Comparison of ENCODE assay signal across 15 cellular contexts in genomic region chr9:115115117-115115880, GRCh38. TPM values are rescaled to one million over a fixed set of nuclear protein-coding genes. Genes with fewer than 3 reads are reported as not detected.
DNase-seq lines count a peak whose midpoint lies in the region; ATAC-seq and TF ChIP-seq lines count a peak whose summit lies in the region.
"Had no signal": no experiment of that assay in that cellular context is flagged by ENCODE, and none has a peak within 500 bp of the region (broad histone marks: within the 10 kb centered on the region; RNA-seq: fewer than 3 reads in every experiment).

No MANE protein-coding gene starts in this region.

- DNase-seq in A673 (ENCODE audit: low spot score) (peak; percentile 39), MG63 (peak; percentile 38), chondrocyte (ENCODE audit: low spot score) (no peak), heart right ventricle (no peak), NCI-H1930 (lab: John Stamatoyannopoulos, UW) (no peak), iPS-NIHi11 (ENCODE audit: low spot score) (no peak)
- no peak for DNase-seq in activated CD4-positive, alpha-beta T cell treated with anti-CD3 and anti-CD28 coated beads for 1 hour
- DNase-seq: activated CD4-positive, CD25-positive, alpha-beta regulatory T cell treated with anti-CD3 and anti-CD28 coated beads, Interleukin-2, amount 50 U/mL, for 72 hours; activated T-cell treated with anti-CD3 and anti-CD28 coated beads, Interleukin-2, amount 50 U/mL, for 48 hours; aorta; Kasumi-1; NCI-H2107; NK-92 treated with Interleukin-12 subunit alpha and Interleukin-12 subunit beta, amount 100 ng/mL, for 24 hours had no signal

- no peak for TF ChIP-seq CTCF in A673 (conservative IDR thresholded peaks at IDR 0.05; ENCODE audit: low read depth, low read length)
- TF ChIP-seq CTCF in chondrocyte (IDR thresholded peaks at IDR 0.05) = no peak
- TF ChIP-seq CTCF in heart right ventricle (IDR thresholded peaks at IDR 0.05) = no peak

- H3K27me3 Mint-ChIP-seq in chondrocyte (ENCODE audit: low read depth) = no peaks in the 10 kb centered on the region

- H3K36me3 Mint-ChIP-seq in chondrocyte (ENCODE audit: low read depth) = no peaks in the 10 kb centered on the region

- H3K9me3 Mint-ChIP-seq in chondrocyte (ENCODE audit: low read depth) = no peaks in the 10 kb centered on the region

- WGBS in heart right ventricle, 2 donors = 79 to 82% methylated on average over 2 of the region's 2 CpGs

- BruUV-seq in A673 (replicated peaks; lab: Mats Ljungman, UMichigan) = no TSS peak

- H3K4me3 Mint-ChIP-seq in chondrocyte (ENCODE audit: unreplicated experiment) = peak overlapping the region; percentile 7

- no peak for ATAC-seq in heart right ventricle

- POLR2A ChIA-PET in A673 (lab: Charles Lee; ENCODE audit: low non-redundant PET) = interaction anchor here (0.7 kb wide), 1 partner anchor 113 kb away, joined by 3 read pairs; no protein-coding TSS in a partner anchor

- H3K36me3 ChIP-seq in A673 (ENCODE audit: insufficient read depth, low read length, poor library complexity, severe bottlenecking) (peaks cover 29% of the 10 kb centered on the region), MG63 (no peaks in the 10 kb centered on the region), muscle layer of duodenum (ENCODE audit: control insufficient read depth in 1 of 2, insufficient read depth in 2 of 2, low read length in 2 of 2) (peaks cover 10 to 11% of the 10 kb centered on the region in 2 donors), heart right ventricle (no peaks in the 10 kb centered on the region)

- H3K4me1 ChIP-seq in A673 (ENCODE audit: insufficient read depth, low read length, poor library complexity, severe bottlenecking) = peaks cover 36% of the 10 kb centered on the region
- peaks cover 0 to 6% of the 10 kb centered on the region in 2 donors for H3K4me1 ChIP-seq in muscle layer of duodenum (ENCODE audit: control insufficient read depth in 1 of 2, insufficient read depth in 2 of 2, low read length in 2 of 2)
- H3K4me1 ChIP-seq in heart right ventricle = peaks cover 0 to 21% (median 13%) of the 10 kb centered on the region in 9 donors

- CTCF ChIA-PET in A673 (lab: Charles Lee) = no interaction called here

- peak overlapping the region; percentile 83 for H3K27ac Mint-ChIP-seq in chondrocyte (ENCODE audit: unreplicated experiment)

- intact Hi-C loops in A673 (cut with micrococcal nuclease; ENCODE audit: unreplicated experiment) (loop anchor here (5.0 kb wide), 2 partner anchors 87 to 252 kb away; no protein-coding TSS in a partner anchor), heart right ventricle (cut with DNase I) (no loop called here)

- H3K27me3 ChIP-seq in A673 (replicated peaks; ENCODE audit: insufficient read depth, low read depth, low read length, poor library complexity) (no peaks in the 10 kb centered on the region), MG63 (no peaks in the 10 kb centered on the region), muscle layer of duodenum (ENCODE audit: low read depth, low read length) (peaks cover 8% of the 10 kb centered on the region), heart right ventricle (peaks cover 0 to 74% (median 50%) of the 10 kb centered on the region in 7 donors)

- H3K4me3 ChIP-seq in A673 (ENCODE audit: low read depth, low read length, poor library complexity, severe bottlenecking) (peak overlapping the region; percentile 52), MG63 (no peak overlapping the region), muscle layer of duodenum (ENCODE audit: low read depth in 1 of 2, low read length in 2 of 2) (peak overlapping the region; percentile 64 to 72), heart right ventricle (peak overlapping the region in 1 of 10 donors; percentile 45)
- H3K4me3 ChIP-seq: lung had no signal

- no peaks in the 10 kb centered on the region for H3K9me3 ChIP-seq in A673 (ENCODE audit: low read depth, low read length, poor library complexity, severe bottlenecking)
- no peaks in the 10 kb centered on the region for H3K9me3 ChIP-seq in MG63
- H3K9me3 ChIP-seq in muscle layer of duodenum (ENCODE audit: control insufficient read depth in 1 of 2, low read length in 2 of 2) = no peaks in the 10 kb centered on the region
- no peaks in the 10 kb centered on the region for H3K9me3 ChIP-seq in heart right ventricle

- peak overlapping the region; percentile 60 for H3K27ac ChIP-seq in A673 (ENCODE audit: low read depth, low read length, poor library complexity, severe bottlenecking)
- H3K27ac ChIP-seq in muscle layer of duodenum (ENCODE audit: low read length) = peak overlapping the region; percentile 92
- H3K27ac ChIP-seq in heart right ventricle = no peak overlapping the region

- peaks cover 62% of the 10 kb centered on the region for H3K4me1 Mint-ChIP-seq in chondrocyte (ENCODE audit: low read depth)

RNA-seq across cellular contexts. Expression of gene TNC, which starts 2.7 kb away (rescaled TPM):
- total RNA-seq in A673 (2021) (202 and 206 TPM in 2 replicates), chondrocyte (61.3 to 179 TPM (median 64.1 TPM) in 3 replicates), heart right ventricle (100 to 1,000 TPM in 1 of 10 donors, 10 to 100 TPM in 1, 1 to 10 TPM in 7, under 1 TPM in 1; 0.41 to 120 (median 5.7) TPM)
- total RNA-seq in MG63 (2014; rRNA removed; shearing (Covaris generic); ENCODE audit: low replicate concordance) = 3.0 and 4.2 TPM in 2 replicates
- 10 to 100 TPM in 1 of 2 donors, under 1 TPM in 1; 0.51 to 12.1 TPM for polyA plus RNA-seq in heart right ventricle

Comparison
In these comparisons a context has a peak if more than half of its experiments do, and no peak if none do; other contexts are left out.
1. DNase-seq: peak in A673 (single experiment) and MG63 (single experiment); none in chondrocyte (single experiment), heart right ventricle (0 of 2), activated CD4-positive, alpha-beta T cell treated with anti-CD3 and anti-CD28 coated beads for 1 hour (single experiment), NCI-H1930 (0 of 2) and iPS-NIHi11 (single experiment).
2. H3K27ac ChIP-seq: peak in A673 (single experiment) and muscle layer of duodenum (single experiment); none in heart right ventricle (0 of 10).